10 cellular contexts compared by ENCODE assay signal in the genomic region with DNA sequence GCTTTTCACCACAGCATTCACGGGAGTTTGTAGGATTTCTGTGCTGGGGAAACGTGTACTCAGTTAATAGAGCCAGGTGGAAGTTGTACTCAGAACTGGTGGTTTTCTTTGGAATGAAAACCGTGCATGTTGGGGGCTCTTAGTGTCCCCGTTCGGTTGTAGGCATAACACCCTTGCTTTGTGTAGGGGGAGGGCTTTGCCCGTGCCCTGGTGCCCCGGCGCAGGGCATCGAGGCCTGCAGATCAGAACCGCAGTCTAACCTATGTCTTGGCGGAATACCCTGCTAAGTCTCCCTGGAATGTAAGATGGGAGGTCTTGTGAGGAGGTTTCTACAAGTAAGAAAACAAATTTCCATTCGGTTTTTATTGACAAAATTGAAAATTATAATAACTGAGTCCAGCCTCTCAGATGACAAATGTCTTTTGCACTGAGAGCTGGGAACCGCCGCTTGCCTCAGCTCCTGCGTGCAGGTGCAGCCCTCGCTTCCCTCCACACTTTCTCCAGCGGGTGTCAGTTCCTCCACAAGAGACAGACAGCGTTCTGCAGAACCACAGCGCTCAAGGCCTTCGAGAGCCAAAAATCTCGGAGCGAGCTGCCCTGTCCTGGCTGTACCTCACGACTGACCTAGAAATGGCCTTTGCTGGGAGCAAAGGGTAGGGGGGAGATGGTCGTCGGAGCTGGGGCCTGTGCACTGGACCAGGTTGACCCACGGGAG. TPM values are rescaled to one million over a fixed set of nuclear protein-coding genes. Genes with fewer than 3 reads are reported as not detected.
DNase-seq lines count a peak whose midpoint lies in the region; ATAC-seq and TF ChIP-seq lines count a peak whose summit lies in the region.
"Not testable (repeated sequence)": the region's sequence is repeated elsewhere in the genome, so short reads cannot be mapped to it uniquely, and the experiment has no call there.
"Had no signal": no experiment of that assay in that cellular context is flagged by ENCODE, and none has a peak within 500 bp of the region (broad histone marks: within the 10 kb centered on the region; RNA-seq: fewer than 3 reads in every experiment).

No MANE protein-coding gene starts in this region.

- TF ChIP-seq CTCF in brain (conservative IDR thresholded peaks at IDR 0.05); fibroblast of lung (conservative IDR thresholded peaks at IDR 0.05 in 1 of 2, IDR thresholded peaks at IDR 0.05 in 1 of 2; ENCODE audit: low read depth in 1 of 2, low read length in 2 of 2); lower lobe of right lung (IDR thresholded peaks at IDR 0.05); retinal pigment epithelial cell (conservative IDR thresholded peaks at IDR 0.05; ENCODE audit: low read depth, low read length); vagina (IDR thresholded peaks at IDR 0.05): not testable (repeated sequence)

- H3K9me3 Mint-ChIP-seq in IgD-negative memory B cell; activated CD4-positive, alpha-beta T cell treated with anti-CD3 and anti-CD28 coated beads for 36 hours (ENCODE audit: low read depth); brain: not testable (repeated sequence)

- H3K27ac Mint-ChIP-seq in IgD-negative memory B cell, result peak overlapping the region; percentile 79 to 99 (median 99)
- H3K27ac Mint-ChIP-seq in activated CD4-positive, alpha-beta T cell treated with anti-CD3 and anti-CD28 coated beads for 36 hours, result peak overlapping the region; percentile 98
- H3K27ac Mint-ChIP-seq in brain, result peak overlapping the region; percentile 85 to 100 (median 96)

- not testable (repeated sequence) for H3K4me1 ChIP-seq in fibroblast of lung (ENCODE audit: control insufficient read depth, extremely low read depth, insufficient read depth, low read length); lower lobe of right lung; vagina

- not testable (repeated sequence) for DNase-seq in activated CD4-positive, alpha-beta T cell treated with anti-CD3 and anti-CD28 coated beads for 36 hours; fibroblast of lung (ENCODE audit: low read depth in 2 of 2); lower lobe of right lung; retinal pigment epithelial cell (ENCODE audit: low read depth); vagina (ENCODE audit: extremely low spot score in 2 of 2)

- POLR2A ChIA-PET in activated CD4-positive, alpha-beta T cell treated with anti-CD3 and anti-CD28 coated beads for 36 hours (lab: Charles Lee), result not testable (repeated sequence)

- H3K36me3 Mint-ChIP-seq in IgD-negative memory B cell; activated CD4-positive, alpha-beta T cell treated with anti-CD3 and anti-CD28 coated beads for 36 hours (ENCODE audit: low read depth); brain: not testable (repeated sequence)

- peak overlapping the region; percentile 82 to 95 (median 93) for H3K4me3 Mint-ChIP-seq in IgD-negative memory B cell
- H3K4me3 Mint-ChIP-seq in activated CD4-positive, alpha-beta T cell treated with anti-CD3 and anti-CD28 coated beads for 36 hours, result peak overlapping the region; percentile 78
- H3K4me3 Mint-ChIP-seq in brain, result peak overlapping the region; percentile 92 to 98 (median 94)

- ATAC-seq in GM18909 (IDR thresholded peaks at IDR 0.05; ENCODE audit: poor library complexity, unreplicated experiment) (peak; percentile 6), lower lobe of right lung (peak; percentile 26 to 47)
- ATAC-seq in activated CD4-positive, alpha-beta T cell treated with anti-CD3 and anti-CD28 coated beads for 36 hours, result peak; percentile 10

- CTCF ChIA-PET in activated CD4-positive, alpha-beta T cell treated with anti-CD3 and anti-CD28 coated beads for 36 hours (lab: Charles Lee), result not testable (repeated sequence)

- H2AFZ ChIP-seq in fibroblast of lung (ENCODE audit: low read length), result not testable (repeated sequence)

- H3K36me3 ChIP-seq in fibroblast of lung (ENCODE audit: control insufficient read depth, insufficient read depth, low read length); lower lobe of right lung; vagina: not testable (repeated sequence)

- not testable (repeated sequence) for H3K9me3 ChIP-seq in fibroblast of lung (ENCODE audit: control insufficient read depth, insufficient read depth, low read depth, low read length); lower lobe of right lung; vagina

- not testable (repeated sequence) for H3K27me3 ChIP-seq in fibroblast of lung (ENCODE audit: control insufficient read depth, insufficient read depth, low read length); lower lobe of right lung (ENCODE audit: low read depth); vagina

- intact Hi-C loops in activated CD4-positive, alpha-beta T cell treated with anti-CD3 and anti-CD28 coated beads for 36 hours (cut with DNase I, micrococcal nuclease); lower lobe of right lung (cut with DNase I); vagina (cut with DNase I): not testable (repeated sequence)

- not testable (repeated sequence) for H3K79me2 ChIP-seq in fibroblast of lung (ENCODE audit: control insufficient read depth, insufficient read depth, low read length)

- H3K27me3 Mint-ChIP-seq in IgD-negative memory B cell; activated CD4-positive, alpha-beta T cell treated with anti-CD3 and anti-CD28 coated beads for 36 hours: not testable (repeated sequence)
- H3K27me3 Mint-ChIP-seq in brain, result peaks cover 13% of the 10 kb centered on the region

- not testable (repeated sequence) for H3K27ac ChIP-seq in fibroblast of lung (ENCODE audit: insufficient read depth, low read length)
- H3K27ac ChIP-seq in lower lobe of right lung, result peak overlapping the region; percentile 88
- H3K27ac ChIP-seq in vagina, result peak overlapping the region; percentile 89

- not testable (repeated sequence) for H4K20me1 ChIP-seq in fibroblast of lung (ENCODE audit: control insufficient read depth, extremely low read depth, insufficient read depth, low read length)

- TF ChIP-seq POLR2A in vagina (IDR thresholded peaks at IDR 0.05), result not testable (repeated sequence)

- H3K9ac ChIP-seq in fibroblast of lung (ENCODE audit: insufficient read depth, low read length), result not testable (repeated sequence)

- H3K4me2 ChIP-seq in fibroblast of lung (ENCODE audit: extremely low read depth, insufficient read depth, low read length), result peak overlapping the region; percentile 75

- H3K4me3 ChIP-seq in fibroblast of lung (replicated peaks in 1 of 4; ENCODE audit: control extremely low read depth in 1 of 4, insufficient read depth in 1 of 4, low read depth in 3 of 4, low read length in 4 of 4) (peak overlapping the region in 2 of 4 experiments; percentile 61 to 71), lower lobe of right lung (peak overlapping the region; percentile 59), retinal pigment epithelial cell (ENCODE audit: low read length) (peak overlapping the region; percentile 42), vagina (peak overlapping the region; percentile 51 to 55)

- not testable (repeated sequence) for H3K4me1 Mint-ChIP-seq in IgD-negative memory B cell; activated CD4-positive, alpha-beta T cell treated with anti-CD3 and anti-CD28 coated beads for 36 hours; brain

RNA-seq across cellular contexts. Expression of a gene that starts 40.1 kb away (rescaled TPM):
- polyA plus RNA-seq in IgD-negative memory B cell (not detected), brain (ENCODE audit: insufficient read depth, low read depth, low replicate concordance) (not detected), fibroblast of lung (not detected in 2 replicates)
- total RNA-seq in activated CD4-positive, alpha-beta T cell treated with anti-CD3 and anti-CD28 coated beads for 36 hours, result not detected
- total RNA-seq in fibroblast of lung (not detected in 2 replicates), lower lobe of right lung (not detected), vagina (not detected)
- not detected in 2 replicates for polyA plus RNA-seq in fibroblast of lung (2012)
- polyA minus RNA-seq in fibroblast of lung (ENCODE audit: low replicate concordance), result not detected in 2 replicates
- total RNA-seq: aorta, lung had no signal
- polyA plus RNA-seq: aorta, lung had no signal

RNA-seq across cellular contexts. Expression of a gene that starts 47.9 kb away (rescaled TPM):
- polyA plus RNA-seq in IgD-negative memory B cell (14.6 TPM), brain (ENCODE audit: insufficient read depth, low read depth, low replicate concordance) (13.1 TPM), fibroblast of lung (31.9 and 35.7 TPM in 2 replicates)
- 10 to 100 TPM; 36.2 to 37.7 TPM for total RNA-seq in activated CD4-positive, alpha-beta T cell treated with anti-CD3 and anti-CD28 coated beads for 36 hours
- total RNA-seq in fibroblast of lung (36.7 and 51.2 TPM in 2 replicates), lower lobe of right lung (43.2 TPM), vagina (15.5 TPM)
- polyA plus RNA-seq in fibroblast of lung (2012), result 18.7 and 22.0 TPM in 2 replicates
- 53.1 and 86.8 TPM in 2 replicates for polyA minus RNA-seq in fibroblast of lung (ENCODE audit: low replicate concordance)
